ENCODE assay signal across 1 cellular context in genomic region chr7:438361-438760, GRCh38.
TF ChIP-seq lines count a peak whose summit lies in the region.

No MANE protein-coding gene starts in this region.

TF ChIP-seq in H1, 55 proteins besides CTCF, POLR2A, EP300 and RAD21 (continued from another document):
- TF ChIP-seq BACH1 (IDR thresholded peaks at IDR 0.05; ENCODE audit: low read length) (no peak), SUZ12 (IDR thresholded peaks at IDR 0.05; ENCODE audit: low read length) (no peak), KDM1A (IDR thresholded peaks at IDR 0.05; ENCODE audit: borderline replicate concordance, low read length) (no peak), JUN (IDR thresholded peaks at IDR 0.05; ENCODE audit: low read depth, low read length) (no peak), CREB1 (IDR thresholded peaks at IDR 0.05) (no peak), SP2 (IDR thresholded peaks at IDR 0.05; ENCODE audit: low read length) (no peak), CHD1 (IDR thresholded peaks at IDR 0.05; ENCODE audit: low read depth, low read length) (no peak), ATF2 (IDR thresholded peaks at IDR 0.05; ENCODE audit: low read length) (no peak)
- TF ChIP-seq, protein P1, sequence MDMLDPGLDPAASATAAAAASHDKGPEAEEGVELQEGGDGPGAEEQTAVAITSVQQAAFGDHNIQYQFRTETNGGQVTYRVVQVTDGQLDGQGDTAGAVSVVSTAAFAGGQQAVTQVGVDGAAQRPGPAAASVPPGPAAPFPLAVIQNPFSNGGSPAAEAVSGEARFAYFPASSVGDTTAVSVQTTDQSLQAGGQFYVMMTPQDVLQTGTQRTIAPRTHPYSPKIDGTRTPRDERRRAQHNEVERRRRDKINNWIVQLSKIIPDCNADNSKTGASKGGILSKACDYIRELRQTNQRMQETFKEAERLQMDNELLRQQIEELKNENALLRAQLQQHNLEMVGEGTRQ (IDR thresholded peaks at IDR 0.05; ENCODE audit: low read length) = no peak
